ENCODE assay signal across 7 cellular contexts in genomic region chr11:85685131-85685819, GRCh38. TPM values are rescaled to one million over a fixed set of nuclear protein-coding genes. Genes with fewer than 3 reads are reported as not detected.
DNase-seq lines count a peak whose midpoint lies in the region; ATAC-seq and TF ChIP-seq lines count a peak whose summit lies in the region.
"Had no signal": no experiment of that assay in that cellular context is flagged by ENCODE, and none has a peak within 500 bp of the region (broad histone marks: within the 10 kb centered on the region; RNA-seq: fewer than 3 reads in every experiment).

No MANE protein-coding gene starts in this region.

- H3K36me3 ChIP-seq in transverse colon (peaks cover 0 to 2% (median 0%) of the 10 kb centered on the region in 4 donors), PC-9 (ENCODE audit: low read depth) (no peaks in the 10 kb centered on the region)

- no TSS peak for BruUV-seq in PC-9 (replicated peaks; lab: Mats Ljungman, UMichigan)

- no peaks in the 10 kb centered on the region for H3K9me3 ChIP-seq in transverse colon
- H3K9me3 ChIP-seq in PC-9 (ENCODE audit: insufficient read depth, low read depth), result no peaks in the 10 kb centered on the region
- H3K9me3 ChIP-seq: A549 had no signal

- 63 to 75% methylated on average over 3 to 15 of the region's 15 CpGs for WGBS in transverse colon (ENCODE audit: low coverage in 1 of 2), 2 donors

- in situ Hi-C loops in transverse colon (cut with MboI; ENCODE audit: low pct_ligation_motif_present in 1 of 4, low pct_unique_long_range_greater_than_20kb in 1 of 4, low sequenced_read_pairs in 3 of 4), result no loop called here

- no peak for TF ChIP-seq EP300 in transverse colon (IDR thresholded peaks at IDR 0.05; ENCODE audit: low read depth)

- H3F3A ChIP-seq in PC-9 (ENCODE audit: insufficient read depth, low read depth), result no peaks in the 10 kb centered on the region

- H3K4me1 ChIP-seq in transverse colon (peaks cover 3 to 29% (median 6%) of the 10 kb centered on the region in 4 donors), PC-9 (replicated peaks; ENCODE audit: insufficient read depth) (peaks cover 8% of the 10 kb centered on the region; the same call in 1 of the 2 replicates)
- H3K4me1 ChIP-seq: A549 had no signal

- TF ChIP-seq CTCF in transverse colon (IDR thresholded peaks at IDR 0.05) (no peak), PC-9 (conservative IDR thresholded peaks at IDR 0.05) (no peak)

- H4K20me1 ChIP-seq in PC-9 (ENCODE audit: insufficient read depth), result no peaks in the 10 kb centered on the region

- peak; percentile 35 for DNase-seq in NCI-H2171 treated with DMSO at 0.1 percent for 48 hours (lab: John Stamatoyannopoulos, UW)
- DNase-seq in NCI-H2171 (lab: John Stamatoyannopoulos, UW), result no peak
- DNase-seq in left ventricle myocardium superior, result peak; percentile 45
- DNase-seq in transverse colon, result no peak
- DNase-seq in PC-9, result no peak
- DNase-seq in SW 1271 (lab: John Stamatoyannopoulos, UW), result no peak

- ATAC-seq in left ventricle myocardium superior, result peak; percentile 20

- peak overlapping the region; percentile 75 to 86 (median 82) for H3K27ac ChIP-seq in transverse colon
- no peak overlapping the region for H3K27ac ChIP-seq in PC-9
- H3K27ac ChIP-seq: A549 had no signal

- H3K9me2 ChIP-seq in PC-9 (ENCODE audit: insufficient read depth), result no peaks in the 10 kb centered on the region

- no peak overlapping the region for H2AFZ ChIP-seq in PC-9

- no peaks in the 10 kb centered on the region for H3K79me2 ChIP-seq in PC-9 (ENCODE audit: low read depth)

- CTCF ChIA-PET in PC-9 (lab: Charles Lee), result no interaction called here

- no peak for TF ChIP-seq POLR2A in transverse colon (IDR thresholded peaks at IDR 0.05)

- H3K4me2 ChIP-seq in PC-9, result no peak overlapping the region
- H3K4me2 ChIP-seq: A549 had no signal

- intact Hi-C loops in left ventricle myocardium superior (cut with micrococcal nuclease), result no loop called here
- intact Hi-C loops in transverse colon (cut with DNase I; ENCODE audit: low total_unique reads), result no loop called here
- intact Hi-C loops in PC-9 (cut with micrococcal nuclease; ENCODE audit: unreplicated experiment), result no loop called here

- peak overlapping the region in 3 of 4 donors; percentile 15 to 39 (median 18) for H3K4me3 ChIP-seq in transverse colon
- no peak overlapping the region for H3K4me3 ChIP-seq in PC-9
- H3K4me3 ChIP-seq: A549 had no signal

- H3K27me3 ChIP-seq in transverse colon (no peaks in the 10 kb centered on the region), PC-9 (ENCODE audit: insufficient read depth, low read depth) (no peaks in the 10 kb centered on the region)

- POLR2A ChIA-PET in PC-9 (lab: Charles Lee; ENCODE audit: unreplicated experiment), result no interaction called here

RNA-seq across cellular contexts. Expression of gene CCDC89, which starts 0.7 kb away (rescaled TPM):
- total RNA-seq in left ventricle myocardium superior (0.30 TPM), transverse colon (1 to 10 TPM in 3 of 4 donors, under 1 TPM in 1; 1.00 to 9.6 (median 7.2) TPM), PC-9 (2021) (0.28 and 0.50 TPM in 2 replicates)

RNA-seq across cellular contexts. Expression of gene CREBZF, which starts 20.3 kb away (rescaled TPM):
- 12.9 TPM for total RNA-seq in left ventricle myocardium superior
- 100 to 1,000 TPM in 1 of 4 donors, 10 to 100 TPM in 3; 55.3 to 147 (median 85.5) TPM for total RNA-seq in transverse colon
- total RNA-seq in PC-9 (2021), result 60.3 and 66.1 TPM in 2 replicates

RNA-seq across cellular contexts. Expression of gene TMEM126A, which starts 37.5 kb away (rescaled TPM):
- total RNA-seq in left ventricle myocardium superior (77.4 TPM), transverse colon (10 to 100 TPM in 2 of 4 donors, 1 to 10 TPM in 1, not detected in 1; 4.0 to 17.5 (median 11.3) TPM), PC-9 (2021) (17.7 and 26.3 TPM in 2 replicates)

RNA-seq across cellular contexts. Expression of gene TMEM126B, which starts 56.9 kb away (rescaled TPM):
- 68.0 TPM for total RNA-seq in left ventricle myocardium superior
- 10 to 100 TPM; 29.9 to 48.3 (median 42.6) TPM for total RNA-seq in transverse colon
- total RNA-seq in PC-9 (2021), result 32.6 and 38.1 TPM in 2 replicates

RNA-seq across cellular contexts. Expression of gene DLG2, which starts 58.1 kb away (rescaled TPM):
- 5.7 TPM for total RNA-seq in left ventricle myocardium superior
- 10 to 100 TPM in 1 of 4 donors, 1 to 10 TPM in 3; 1.9 to 28.3 (median 3.7) TPM for total RNA-seq in transverse colon
- total RNA-seq in PC-9 (2021), result 4.4 and 6.4 TPM in 2 replicates

Comparison
In these comparisons a context has a peak if more than half of its experiments do, and no peak if none do; other contexts are left out.
1. DNase-seq: peak in NCI-H2171 treated with DMSO at 0.1 percent for 48 hours (single experiment) and left ventricle myocardium superior (single experiment); none in NCI-H2171 (single experiment), transverse colon (single experiment), PC-9 (0 of 2) and SW 1271 (0 of 2).